Comparison of ENCODE assay signal across 11 cellular contexts in genomic region chr14:95664546-95664945, GRCh38.
A peak's percentile ranks its signal among the peaks of the same experiment; 100 is the strongest.
DNase-seq lines count a peak whose midpoint lies in the region; ATAC-seq lines count a peak whose summit lies in the region.
"Had no signal": no experiment of that assay in that cellular context is flagged by ENCODE, and none has a peak within 500 bp of the region (broad histone marks: within the 10 kb centered on the region; RNA-seq: fewer than 3 reads in every experiment).

No MANE protein-coding gene starts in this region.

- DNase-seq in NCI-H774 (lab: John Stamatoyannopoulos, UW) (peak; percentile 61), globus pallidus (ENCODE audit: low spot score) (no peak), DMS114 treated with DMSO at 0.1 percent for 48 hours (lab: John Stamatoyannopoulos, UW; ENCODE audit: unreplicated experiment) (no peak), NK-92 (lab: John Stamatoyannopoulos, UW; ENCODE audit: unreplicated experiment) (no peak)
- no peak for DNase-seq in stimulated activated CD4-positive, alpha-beta T cell treated with anti-CD3 and anti-CD28 coated beads, Interleukin-1b, Interleukin-23, amount 100 ng/mL, for 48 hours
- DNase-seq: NCI-H2171 treated with DMSO at 0.1 percent for 48 hours; stimulated activated CD4-positive, alpha-beta T cell treated with anti-CD3 and anti-CD28 coated beads, Interleukin-4, amount 100 ng/mL, for 1 hour had no signal

- peak overlapping the region in 9 of 11 experiments; percentile 77 to 94 (median 82); a peak in 18 of 22 replicates for H3K4me2 ChIP-seq in BLaER1 treated with 17β-estradiol and CSF1 and Interleukin-3, amounts not matched to agents 10 nM and 100 nM

- peak overlapping the region in 8 of 11 experiments; percentile 40 to 97 (median 84); a peak in 16 of 22 replicates for H3K27ac ChIP-seq in BLaER1 treated with 17β-estradiol and CSF1 and Interleukin-3, amounts not matched to agents 10 nM and 100 nM
- H3K27ac ChIP-seq: SJSA1 had no signal

- H3K27me3 ChIP-seq in BLaER1 treated with 17β-estradiol and CSF1 and Interleukin-3, amounts not matched to agents 10 nM and 100 nM = no peaks in the 10 kb centered on the region; a peak in 1 of 22 replicates

- H3K9ac ChIP-seq in BLaER1 treated with 17β-estradiol and CSF1 and Interleukin-3, amounts not matched to agents 10 nM and 100 nM = peak overlapping the region in 7 of 11 experiments; percentile 38 to 84 (median 75); a peak in 13 of 22 replicates

- no peaks in the 10 kb centered on the region for H3K36me3 ChIP-seq in BLaER1 treated with 17β-estradiol and CSF1 and Interleukin-3, amounts not matched to agents 10 nM and 100 nM
- H3K36me3 ChIP-seq: SJSA1 had no signal

- peaks cover 33 to 100% (median 98%) of the 10 kb centered on the region in 10 experiments for H3K4me1 ChIP-seq in BLaER1 treated with 17β-estradiol and CSF1 and Interleukin-3, amounts not matched to agents 10 nM and 100 nM
- H3K4me1 ChIP-seq: SJSA1 had no signal

- H3K4me3 ChIP-seq in BLaER1 treated with 17β-estradiol and CSF1 and Interleukin-3, amounts not matched to agents 10 nM and 100 nM = peak overlapping the region in 2 of 10 experiments; percentile 12 to 18; a peak in 2 of 20 replicates
- H3K4me3 ChIP-seq: SJSA1 had no signal

- no peaks in the 10 kb centered on the region for H4K20me1 ChIP-seq in BLaER1 treated with 17β-estradiol and CSF1 and Interleukin-3, amounts not matched to agents 10 nM and 100 nM

- no peaks in the 10 kb centered on the region for H3K9me3 ChIP-seq in BLaER1 treated with 17β-estradiol and CSF1 and Interleukin-3, amounts not matched to agents 10 nM and 100 nM (replicated peaks in 1 of 11)
- H3K9me3 ChIP-seq: SJSA1 had no signal

- ATAC-seq in GM19023 (IDR thresholded peaks at IDR 0.05; ENCODE audit: unreplicated experiment) = peak; percentile 31
- ATAC-seq in HG03139 (IDR thresholded peaks at IDR 0.05; ENCODE audit: unreplicated experiment) = peak; percentile 24
